8 cellular contexts compared by ENCODE assay signal in genomic region chr19:17419154-17419490, GRCh38. TPM values are rescaled to one million over a fixed set of nuclear protein-coding genes. Genes with fewer than 3 reads are reported as not detected.
DNase-seq lines count a peak whose midpoint lies in the region; ATAC-seq and TF ChIP-seq lines count a peak whose summit lies in the region.

No MANE protein-coding gene starts in this region.

- H3K27ac ChIP-seq in dorsolateral prefrontal cortex: peak overlapping the region in 57 of 59 donors; percentile 27 to 93 (median 85)

- ATAC-seq in left colon: no peak

- no peak for TF ChIP-seq POLR2A in NB4 (IDR thresholded peaks at IDR 0.05; ENCODE audit: extremely low read depth, insufficient read length)

- H3K27ac Mint-ChIP-seq in nephron progenitor cell: peak overlapping the region; percentile 99

- H3K36me3 Mint-ChIP-seq in nephron progenitor cell (ENCODE audit: low read depth): peaks cover 18% of the 10 kb centered on the region

- intact Hi-C loops in dorsolateral prefrontal cortex (cut with DNase I) (loop anchor here in 1 of 2 donors (2.0 kb wide), 1 partner anchor 110 kb away; the partner anchor contains the start of gene DDA1), left colon (cut with DNase I, micrococcal nuclease) (no loop called here)

- peak overlapping the region; percentile 89 for H3K4me3 Mint-ChIP-seq in nephron progenitor cell

- DNase-seq in CD1c-positive myeloid dendritic cell (ENCODE audit: extremely low spot score): peak; percentile 8
- peak; percentile 25 for DNase-seq in NB4 (ENCODE audit: low read depth)
- DNase-seq in dorsolateral prefrontal cortex: no peak
- DNase-seq in nephron progenitor cell: no peak
- DNase-seq in NCI-H1694 treated with DMSO at 0.1 percent for 48 hours (lab: John Stamatoyannopoulos, UW): no peak
- no peak for DNase-seq in left colon
- DNase-seq in MV-4-11 (lab: John Stamatoyannopoulos, UW): no peak
- no peak for DNase-seq in NCI-H226

- H3K9me3 Mint-ChIP-seq in nephron progenitor cell: no peaks in the 10 kb centered on the region

- peaks cover 4% of the 10 kb centered on the region for H3K27me3 Mint-ChIP-seq in nephron progenitor cell (ENCODE audit: low read depth, poor library complexity)

- TF ChIP-seq CTCF in NB4 (IDR thresholded peaks at IDR 0.05; ENCODE audit: low read depth, low read length): no peak
- TF ChIP-seq CTCF in dorsolateral prefrontal cortex (IDR thresholded peaks at IDR 0.05 in 54 of 56, conservative IDR thresholded peaks at IDR 0.05 in 2 of 56; ENCODE audit: low read depth in 1 of 56, partially characterized antibody in 56 of 56): no peak
- TF ChIP-seq CTCF in nephron progenitor cell (IDR thresholded peaks at IDR 0.05): no peak

- peaks cover 67% of the 10 kb centered on the region for H3K4me1 Mint-ChIP-seq in nephron progenitor cell

- H3K4me3 ChIP-seq in NB4 (ENCODE audit: low read depth, low read length) (peak overlapping the region; percentile 79), dorsolateral prefrontal cortex (peak overlapping the region; percentile 44 to 98 (median 85))

- peaks cover 0 to 10% (median 0%) of the 10 kb centered on the region in 45 donors for H3K27me3 ChIP-seq in dorsolateral prefrontal cortex

RNA-seq across cellular contexts. Expression of gene MVB12A, which starts 0.7 kb away (rescaled TPM):
- total RNA-seq in dorsolateral prefrontal cortex (10 to 100 TPM; 11.0 to 32.6 (median 19.8) TPM), left colon (10 to 100 TPM; 54.4 to 60.7 TPM)

RNA-seq across cellular contexts. Expression of gene BST2, which starts 13.7 kb away (rescaled TPM):
- total RNA-seq in dorsolateral prefrontal cortex: 100 to 1,000 TPM in 2 of 120 experiments, 10 to 100 TPM in 118; 13.1 to 146 (median 26.7) TPM
- total RNA-seq in left colon: 10 to 100 TPM; 14.8 to 27.5 TPM

RNA-seq across cellular contexts. Expression of gene CCDC194, which starts 25.1 kb away (rescaled TPM):
- 1 to 10 TPM in 29 of 120 experiments, under 1 TPM in 25, not detected in 66; 0.43 to 6.0 (median 1.0) TPM for total RNA-seq in dorsolateral prefrontal cortex
- total RNA-seq in left colon: under 1 TPM; 0.40 to 0.50 TPM

RNA-seq across cellular contexts. Expression of gene TMEM221, which starts 29.3 kb away (rescaled TPM):
- total RNA-seq in dorsolateral prefrontal cortex (1 to 10 TPM; 1.2 to 7.2 (median 4.1) TPM), left colon (under 1 TPM in 1 of 2 donors, not detected in 1; 0.18 TPM)

RNA-seq across cellular contexts. Expression of gene NXNL1, which starts 41.6 kb away (rescaled TPM):
- total RNA-seq in dorsolateral prefrontal cortex: 1 to 10 TPM in 19 of 120 experiments, under 1 TPM in 32, not detected in 69; 0.38 to 3.8 (median 0.88) TPM
- total RNA-seq in left colon: not detected

Comparison
In these comparisons a context has a peak if more than half of its experiments do, and no peak if none do; other contexts are left out.
1. DNase-seq: peak in CD1c-positive myeloid dendritic cell (single experiment) and NB4 (single experiment); none in dorsolateral prefrontal cortex (0 of 10), nephron progenitor cell (single experiment), NCI-H1694 treated with DMSO at 0.1 percent for 48 hours (single experiment), left colon (0 of 2), MV-4-11 (single experiment) and NCI-H226 (single experiment).